In genomic region chr4:153341575-153342090, GRCh38 we compare ENCODE assay signal across 10 cellular contexts. TPM values are rescaled to one million over a fixed set of nuclear protein-coding genes. Genes with fewer than 3 reads are reported as not detected.
A peak's percentile ranks its signal among the peaks of the same experiment; 100 is the strongest.
DNase-seq lines count a peak whose midpoint lies in the region; ATAC-seq and TF ChIP-seq lines count a peak whose summit lies in the region.
"Had no signal": no experiment of that assay in that cellular context is flagged by ENCODE, and none has a peak within 500 bp of the region (broad histone marks: within the 10 kb centered on the region; RNA-seq: fewer than 3 reads in every experiment).

No MANE protein-coding gene starts in this region.

- H3K9me3 ChIP-seq in breast epithelium, result no peaks in the 10 kb centered on the region

- H3K27ac Mint-ChIP-seq in MCF 10A (ENCODE audit: low read depth, unreplicated experiment) (no peak overlapping the region), endothelial cell (ENCODE audit: unreplicated experiment) (peak overlapping the region; percentile 3), type B pancreatic cell (peak overlapping the region; percentile 30)

- H3K27ac ChIP-seq in breast epithelium, result no peak overlapping the region

- no peaks in the 10 kb centered on the region for H3K4me1 ChIP-seq in breast epithelium

- POLR2A ChIA-PET in MCF 10A (lab: Yijun Ruan, JAX), result interaction anchor here (0.7 kb wide), 1 partner anchor 22 kb away, joined by 3 read pairs; no protein-coding TSS in a partner anchor

- H3K4me3 ChIP-seq in breast epithelium (no peak overlapping the region), lower leg skin (ENCODE audit: low read depth, poor library complexity, severe bottlenecking) (no peak overlapping the region)

- H3K9me3 Mint-ChIP-seq in MCF 10A (ENCODE audit: unreplicated experiment) (no peaks in the 10 kb centered on the region), endothelial cell (ENCODE audit: unreplicated experiment) (no peaks in the 10 kb centered on the region), type B pancreatic cell (no peaks in the 10 kb centered on the region)
- H3K9me3 Mint-ChIP-seq: WTC11 had no signal

- no peaks in the 10 kb centered on the region for H3K36me3 ChIP-seq in breast epithelium

- TF ChIP-seq POLR2A in breast epithelium (IDR thresholded peaks at IDR 0.05), result no peak
- no peak for TF ChIP-seq POLR2A in lower leg skin (IDR thresholded peaks at IDR 0.05)

- no peak for ATAC-seq in HG03439 (IDR thresholded peaks at IDR 0.05; ENCODE audit: unreplicated experiment)
- ATAC-seq: WTC11 had no signal

- intact Hi-C loops in MCF 10A (cut with micrococcal nuclease) (no loop called here), breast epithelium (cut with DNase I; ENCODE audit: low total_unique reads) (loop anchor here (10.0 kb wide), 1 partner anchor 413 kb away; no protein-coding TSS in a partner anchor), lower leg skin (cut with DNase I; ENCODE audit: low total_unique reads) (no loop called here)

- peak; percentile 67 for DNase-seq in MCF 10A (ENCODE audit: unreplicated experiment)
- no peak for DNase-seq in breast epithelium (ENCODE audit: low spot score in 2 of 2)
- peak; percentile 91 for DNase-seq in OCI-M1 (lab: John Stamatoyannopoulos, UW)
- DNase-seq in endothelial cell (ENCODE audit: low spot score), result peak; percentile 15
- no peak for DNase-seq in type B pancreatic cell (ENCODE audit: extremely low spot score, unreplicated experiment)
- no peak for DNase-seq in foreskin melanocyte
- DNase-seq in lower leg skin (ENCODE audit: low spot score in 2 of 2), result no peak
- DNase-seq: NCI-H2107 had no signal

- TF ChIP-seq CTCF in MCF 10A (IDR thresholded peaks at IDR 0.05; ENCODE audit: unreplicated experiment) (no peak), breast epithelium (IDR thresholded peaks at IDR 0.05) (no peak), endothelial cell (IDR thresholded peaks at IDR 0.05; ENCODE audit: unreplicated experiment) (no peak), type B pancreatic cell (conservative IDR thresholded peaks at IDR 0.05) (no peak), lower leg skin (IDR thresholded peaks at IDR 0.05) (no peak)

- H3K4me1 Mint-ChIP-seq in MCF 10A (ENCODE audit: insufficient read depth, unreplicated experiment), result peaks cover 12% of the 10 kb centered on the region
- H3K4me1 Mint-ChIP-seq in endothelial cell (ENCODE audit: unreplicated experiment), result peaks cover 38% of the 10 kb centered on the region
- H3K4me1 Mint-ChIP-seq in type B pancreatic cell (ENCODE audit: unreplicated experiment), result peaks cover 2% of the 10 kb centered on the region

- WGBS in lower leg skin, 2 donors, result 36 to 48% methylated on average over 5 of the region's 5 CpGs

- no TSS peak for BruUV-seq in MCF 10A (replicated peaks; lab: Mats Ljungman, UMichigan)

- CTCF ChIA-PET in MCF 10A (lab: Yijun Ruan, JAX), result interaction anchor here (0.6 to 5.6 kb wide), 11 partner anchors 24 to 408 kb away, joined by 3 to 50 read pairs (median 4); partner anchors contain the start of gene TMEM131L

- no peaks in the 10 kb centered on the region for H3K27me3 ChIP-seq in breast epithelium

- H3K27me3 Mint-ChIP-seq in MCF 10A (ENCODE audit: insufficient read depth, unreplicated experiment) (no peaks in the 10 kb centered on the region), endothelial cell (ENCODE audit: unreplicated experiment) (peaks cover 7% of the 10 kb centered on the region), type B pancreatic cell (peaks cover 4% of the 10 kb centered on the region)

- H3K4me3 Mint-ChIP-seq in MCF 10A (ENCODE audit: unreplicated experiment), result no peak overlapping the region
- no peak overlapping the region for H3K4me3 Mint-ChIP-seq in endothelial cell (ENCODE audit: unreplicated experiment)
- no peak overlapping the region for H3K4me3 Mint-ChIP-seq in type B pancreatic cell
- H3K4me3 Mint-ChIP-seq: WTC11 had no signal

- no peaks in the 10 kb centered on the region for H3K36me3 Mint-ChIP-seq in MCF 10A (ENCODE audit: insufficient read depth, unreplicated experiment)
- H3K36me3 Mint-ChIP-seq in endothelial cell (ENCODE audit: low read depth, unreplicated experiment), result no peaks in the 10 kb centered on the region
- peaks cover 3% of the 10 kb centered on the region for H3K36me3 Mint-ChIP-seq in type B pancreatic cell
- H3K36me3 Mint-ChIP-seq: WTC11 had no signal

RNA-seq across cellular contexts. Expression of gene MND1, which starts 2.9 kb away (rescaled TPM):
- total RNA-seq in MCF 10A (2022) (4.8 and 9.7 TPM in 2 replicates), breast epithelium (under 1 TPM in 1 of 3 donors, not detected in 2; 0.64 TPM), endothelial cell (ENCODE audit: unreplicated experiment) (5.5 TPM), type B pancreatic cell (ENCODE audit: low replicate concordance) (3.8 and 15.2 TPM in 2 replicates), lower leg skin (1 to 10 TPM in 1 of 4 donors, under 1 TPM in 1, not detected in 2; 0.49 to 2.4 TPM)

Comparison
In these comparisons a context has a peak if more than half of its experiments do, and no peak if none do; other contexts are left out.
1. DNase-seq: peak in MCF 10A (single experiment), OCI-M1 (single experiment) and endothelial cell (single experiment); none in breast epithelium (0 of 2), type B pancreatic cell (single experiment), foreskin melanocyte (single experiment) and lower leg skin (0 of 2).